ENCODE assay signal across 28 cellular contexts in genomic region chr10:24288581-24288980, GRCh38.
A peak's percentile ranks its signal among the peaks of the same experiment; 100 is the strongest.
DNase-seq lines count a peak whose midpoint lies in the region; ATAC-seq and TF ChIP-seq lines count a peak whose summit lies in the region.
"Had no signal": no experiment of that assay in that cellular context is flagged by ENCODE, and none has a peak within 500 bp of the region (broad histone marks: within the 10 kb centered on the region; RNA-seq: fewer than 3 reads in every experiment).

No MANE protein-coding gene starts in this region.

- H3K9ac ChIP-seq in subcutaneous abdominal adipose tissue (ENCODE audit: low read length in 5 of 5), result no peak overlapping the region
- H3K9ac ChIP-seq: BLaER1 treated with 17β-estradiol and CSF1 and Interleukin-3, amounts not matched to agents 10 nM and 100 nM; neural progenitor cell had no signal

- ATAC-seq in foreskin keratinocyte, result peak; percentile 30
- ATAC-seq in HG02884 (IDR thresholded peaks at IDR 0.05; ENCODE audit: unreplicated experiment), result no peak
- ATAC-seq: left cardiac atrium, right lobe of liver had no signal

- peaks cover 2 to 15% (median 13%) of the 10 kb centered on the region in 5 experiments for H3K9me3 Mint-ChIP-seq in brain
- no peaks in the 10 kb centered on the region for H3K9me3 Mint-ChIP-seq in activated naive CD8-positive, alpha-beta T cell treated with anti-CD3 and anti-CD28 coated beads for 36 hours

- H3K4me1 ChIP-seq in HEK293 (ENCODE audit: control insufficient read depth, insufficient read depth, low read length) (no peaks in the 10 kb centered on the region), foreskin keratinocyte (peaks cover 16% of the 10 kb centered on the region), subcutaneous abdominal adipose tissue (ENCODE audit: control insufficient read depth in 5 of 5, insufficient read depth in 5 of 5, low read length in 5 of 5) (peaks cover 0 to 40% (median 25%) of the 10 kb centered on the region in 5 donors)
- H3K4me1 ChIP-seq: BLaER1 treated with 17β-estradiol and CSF1 and Interleukin-3, amounts not matched to agents 10 nM and 100 nM; neural progenitor cell; right lobe of liver had no signal

- no peak overlapping the region for H3K4me3 Mint-ChIP-seq in brain
- H3K4me3 Mint-ChIP-seq in activated naive CD8-positive, alpha-beta T cell treated with anti-CD3 and anti-CD28 coated beads for 36 hours, result no peak overlapping the region
- H3K4me3 Mint-ChIP-seq: central memory CD8-positive, alpha-beta T cell; neural progenitor cell; stimulated activated naive CD8-positive, alpha-beta T cell treated with anti-CD3 and anti-CD28 coated beads, Interleukin-15, Interleukin-2, amounts not matched to agents 100 ng/mL and 50 ng/mL, for 24 hours had no signal

- TF ChIP-seq CTCF in HEK293 (tag by site-specific recombination; IDR thresholded peaks at IDR 0.05), result no peak
- TF ChIP-seq CTCF in brain (conservative IDR thresholded peaks at IDR 0.05), result no peak
- TF ChIP-seq CTCF in foreskin keratinocyte (conservative IDR thresholded peaks at IDR 0.05), result peak; percentile 16

- H3K4me3 ChIP-seq in HEK293 (ENCODE audit: low read depth, low read length) (no peak overlapping the region), subcutaneous abdominal adipose tissue (ENCODE audit: low read depth in 1 of 5, low read length in 5 of 5) (no peak overlapping the region)
- H3K4me3 ChIP-seq: BLaER1 treated with 17β-estradiol and CSF1 and Interleukin-3, amounts not matched to agents 10 nM and 100 nM; neural progenitor cell; right lobe of liver; spleen; thoracic aorta had no signal

- H3K27me3 ChIP-seq in foreskin keratinocyte (no peaks in the 10 kb centered on the region), subcutaneous abdominal adipose tissue (ENCODE audit: control insufficient read depth in 5 of 5, insufficient read depth in 4 of 5, low read length in 5 of 5) (no peaks in the 10 kb centered on the region)
- H3K27me3 ChIP-seq: BLaER1 treated with 17β-estradiol and CSF1 and Interleukin-3, amounts not matched to agents 10 nM and 100 nM; neural progenitor cell; right lobe of liver; spleen had no signal

- peaks cover 17% of the 10 kb centered on the region for H3K4me1 Mint-ChIP-seq in brain
- H3K4me1 Mint-ChIP-seq in activated naive CD8-positive, alpha-beta T cell treated with anti-CD3 and anti-CD28 coated beads for 36 hours, result no peaks in the 10 kb centered on the region
- H3K4me1 Mint-ChIP-seq: central memory CD8-positive, alpha-beta T cell; neural progenitor cell had no signal

- DNase-seq in foreskin keratinocyte (peak in 1 of 2 donors; percentile 54), GOT3 (lab: John Stamatoyannopoulos, UW) (no peak)
- DNase-seq in activated naive CD8-positive, alpha-beta T cell treated with anti-CD3 and anti-CD28 coated beads for 36 hours, result no peak
- DNase-seq: activated CD4-positive, alpha-beta T cell treated with anti-CD3 and anti-CD28 coated beads for 48 hours; activated effector memory CD4-positive, alpha-beta T cell treated with Interleukin-2 at 50 U/mL for 16 hours; dermis blood vessel endothelial cell; DND-41; GF-D8; hippocampal formation; IMR-90; left cardiac atrium; NCI-H1048; NCI-H2107; posterior cingulate gyrus; right lobe of liver; spleen; stimulated activated CD4-positive, alpha-beta T cell treated with anti-CD3 and anti-CD28 coated beads, Interleukin-2, amount 100 ng/mL, for 24 hours; T1000 had no signal

- POLR2A ChIA-PET in HEK293 (lab: Yijun Ruan, JAX), result no interaction called here

- H3K9me3 ChIP-seq in HEK293 (ENCODE audit: control insufficient read depth, insufficient read depth, low read depth, low read length) (no peaks in the 10 kb centered on the region; the same call in 1 of the 2 replicates), subcutaneous abdominal adipose tissue (ENCODE audit: control insufficient read depth in 5 of 5, low read length in 5 of 5) (no peaks in the 10 kb centered on the region)
- H3K9me3 ChIP-seq: right lobe of liver, thoracic aorta had no signal

- H3K36me3 Mint-ChIP-seq in brain, result peaks cover 16% of the 10 kb centered on the region
- no peaks in the 10 kb centered on the region for H3K36me3 Mint-ChIP-seq in activated naive CD8-positive, alpha-beta T cell treated with anti-CD3 and anti-CD28 coated beads for 36 hours

- H3K27ac ChIP-seq in HEK293 (ENCODE audit: extremely low read depth, low read depth, low read length) (no peak overlapping the region), foreskin keratinocyte (peak overlapping the region; percentile 19), subcutaneous abdominal adipose tissue (ENCODE audit: low read depth, low read length) (peak overlapping the region; percentile 31)
- H3K27ac ChIP-seq: BLaER1 treated with 17β-estradiol and CSF1 and Interleukin-3, amounts not matched to agents 10 nM and 100 nM; neural progenitor cell; right lobe of liver; spleen; thoracic aorta; VCaP had no signal

- CTCF ChIA-PET in HEK293 (lab: Yijun Ruan, JAX), result no interaction called here

- no peaks in the 10 kb centered on the region for H3K27me3 Mint-ChIP-seq in brain
- H3K27me3 Mint-ChIP-seq in activated naive CD8-positive, alpha-beta T cell treated with anti-CD3 and anti-CD28 coated beads for 36 hours, result peaks cover 8% of the 10 kb centered on the region

- H3K36me3 ChIP-seq in HEK293 (ENCODE audit: control insufficient read depth in 2 of 2, insufficient read depth in 1 of 2, low read length in 2 of 2), result no peaks in the 10 kb centered on the region
- peaks cover 0 to 6% (median 0%) of the 10 kb centered on the region in 5 donors for H3K36me3 ChIP-seq in subcutaneous abdominal adipose tissue (ENCODE audit: control insufficient read depth in 5 of 5, insufficient read depth in 5 of 5, low read length in 5 of 5)
- H3K36me3 ChIP-seq: neural progenitor cell, right lobe of liver, spleen, thoracic aorta had no signal

- peak overlapping the region in 3 of 5 experiments; percentile 10 to 59 (median 54) for H3K27ac Mint-ChIP-seq in brain
- no peak overlapping the region for H3K27ac Mint-ChIP-seq in activated naive CD8-positive, alpha-beta T cell treated with anti-CD3 and anti-CD28 coated beads for 36 hours
- H3K27ac Mint-ChIP-seq: neural progenitor cell; stimulated activated naive CD8-positive, alpha-beta T cell treated with anti-CD3 and anti-CD28 coated beads, Interleukin-15, Interleukin-2, amounts not matched to agents 100 ng/mL and 50 ng/mL, for 24 hours had no signal

TF ChIP-seq in HEK293, 187 proteins besides CTCF, POLR2A, EP300 and RAD21:
- TF ChIP-seq ZSCAN16 (tag by site-specific recombination; IDR thresholded peaks at IDR 0.05) (no peak), TRIM28 (IDR thresholded peaks at IDR 0.05; ENCODE audit: borderline replicate concordance, low read length) (0 out of 2 replicates have a peak, but pooled peaks have one; percentile 48), OVOL3 (tag by site-specific recombination; IDR thresholded peaks at IDR 0.05) (no peak)
TF ChIP-seq in HEK293: peak in this region for 1.
